In the genomic region with DNA sequence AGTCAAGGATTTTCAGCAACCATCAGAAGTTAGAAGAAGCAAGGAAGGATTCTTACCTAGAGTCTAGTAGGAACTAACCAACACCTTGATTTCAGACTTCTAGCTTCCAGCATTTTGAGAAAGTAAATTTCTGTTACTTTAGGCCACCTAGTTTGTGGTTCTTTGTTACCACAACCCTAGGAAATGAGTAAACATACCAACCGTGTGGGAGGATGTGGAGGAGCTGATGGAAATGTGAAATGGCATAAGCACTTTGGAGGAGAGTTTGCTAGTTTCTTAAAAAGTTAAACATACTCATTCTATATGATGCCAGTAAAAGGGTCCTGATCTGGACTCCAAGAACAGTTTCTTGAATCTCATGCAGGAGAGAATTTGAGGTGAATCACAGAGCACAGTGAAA, we compare ENCODE assay signal across 29 cellular contexts.
DNase-seq lines count a peak whose midpoint lies in the region; ATAC-seq, FAIRE-seq and TF ChIP-seq lines count a peak whose summit lies in the region.
"Had no signal": no experiment of that assay in that cellular context is flagged by ENCODE, and none has a peak within 500 bp of the region (broad histone marks: within the 10 kb centered on the region; RNA-seq: fewer than 3 reads in every experiment).

No MANE protein-coding gene starts in this region.

- H3K79me2 ChIP-seq in astrocyte (ENCODE audit: insufficient read depth, low read length): no peaks in the 10 kb centered on the region

- H3K4me3 ChIP-seq in Jurkat, Clone E6-1 (ENCODE audit: low read length): no peak overlapping the region
- no peak overlapping the region for H3K4me3 ChIP-seq in astrocyte (ENCODE audit: insufficient read depth, low read depth, low read length)
- H3K4me3 ChIP-seq in left ventricle myocardium inferior: no peak overlapping the region
- H3K4me3 ChIP-seq in CD8-positive, alpha-beta T cell (ENCODE audit: low read depth, low read length): no peak overlapping the region
- H3K4me3 ChIP-seq: A549; BLaER1 treated with 17β-estradiol and CSF1 and Interleukin-3, amounts not matched to agents 10 nM and 100 nM; K562 had no signal

- H3K36me3 Mint-ChIP-seq in astrocyte (ENCODE audit: low read depth, unreplicated experiment) (no peaks in the 10 kb centered on the region), osteocyte (ENCODE audit: unreplicated experiment) (no peaks in the 10 kb centered on the region)
- no peaks in the 10 kb centered on the region for H3K36me3 Mint-ChIP-seq in CD8-positive, alpha-beta T cell

- H3K9me3 ChIP-seq in astrocyte (ENCODE audit: insufficient read depth, low read depth, low read length) (no peaks in the 10 kb centered on the region), left ventricle myocardium inferior (replicated peaks) (peaks cover 14% of the 10 kb centered on the region)
- H3K9me3 ChIP-seq in CD8-positive, alpha-beta T cell (ENCODE audit: low read length): no peaks in the 10 kb centered on the region
- H3K9me3 ChIP-seq: A549 had no signal

- H3K9me3 Mint-ChIP-seq in astrocyte (ENCODE audit: unreplicated experiment): no peaks in the 10 kb centered on the region
- peaks cover 5% of the 10 kb centered on the region for H3K9me3 Mint-ChIP-seq in osteocyte (ENCODE audit: unreplicated experiment)
- peaks cover 2% of the 10 kb centered on the region for H3K9me3 Mint-ChIP-seq in CD8-positive, alpha-beta T cell

- H3K27me3 Mint-ChIP-seq in astrocyte (ENCODE audit: low read depth, unreplicated experiment) (no peaks in the 10 kb centered on the region), osteocyte (ENCODE audit: unreplicated experiment) (peaks cover 3% of the 10 kb centered on the region)
- H3K27me3 Mint-ChIP-seq in CD8-positive, alpha-beta T cell (ENCODE audit: low read depth): no peaks in the 10 kb centered on the region
- H3K27me3 Mint-ChIP-seq: CD4-positive, alpha-beta T cell had no signal

- peaks cover 5% of the 10 kb centered on the region for H3K4me1 Mint-ChIP-seq in astrocyte (ENCODE audit: low read depth, unreplicated experiment)
- no peaks in the 10 kb centered on the region for H3K4me1 Mint-ChIP-seq in osteocyte (ENCODE audit: unreplicated experiment)
- no peaks in the 10 kb centered on the region for H3K4me1 Mint-ChIP-seq in CD8-positive, alpha-beta T cell (ENCODE audit: low read depth)

- no peak overlapping the region for H3K4me2 ChIP-seq in astrocyte (ENCODE audit: low read length)
- H3K4me2 ChIP-seq: A549; BLaER1 treated with 17β-estradiol and CSF1 and Interleukin-3, amounts not matched to agents 10 nM and 100 nM had no signal

- DNase-seq in Jurkat, Clone E6-1 (ENCODE audit: low read depth, low spot score): peak; percentile 25
- DNase-seq in NCI-H226 (peak; percentile 64), astrocyte (ENCODE audit: low read depth) (peak; percentile 4), iris pigment epithelial cell (ENCODE audit: low read depth) (peak; percentile 17), left ventricle myocardium inferior (no peak), osteocyte (ENCODE audit: extremely low spot score, unreplicated experiment) (no peak), Right ventricle myocardium inferior (ENCODE audit: missing footprints) (no peak)
- DNase-seq in CD8-positive, alpha-beta T cell: no peak
- DNase-seq: AML-193; CD4-positive, alpha-beta T cell; COR-L47; DMS53; NCI-H1092 treated with DMSO at 0.1 percent for 48 hours; NCI-H146; NCI-H1930; NCI-H2107; NCI-H446 treated with DMSO at 0.1 percent for 48 hours; NCI-H526; NCI-H82; SHP77 treated with DMSO at 0.1 percent for 48 hours; T-helper 1 cell had no signal

- no peak for ATAC-seq in Right ventricle myocardium inferior
- ATAC-seq in CD8-positive, alpha-beta T cell: no peak
- ATAC-seq: A549, HepG2, K562, Panc1 had no signal

- POLR2A ChIA-PET in CD8-positive, alpha-beta T cell (lab: Charles Lee): no interaction called here

- intact Hi-C loops in left ventricle myocardium inferior (cut with micrococcal nuclease): no loop called here
- intact Hi-C loops in Right ventricle myocardium inferior (cut with DNase I): no loop called here
- intact Hi-C loops in CD8-positive, alpha-beta T cell (cut with DNase I, micrococcal nuclease): no loop called here

- H3K27me3 ChIP-seq in astrocyte (ENCODE audit: insufficient read depth, low read length) (no peaks in the 10 kb centered on the region), left ventricle myocardium inferior (ENCODE audit: low read depth) (no peaks in the 10 kb centered on the region)
- no peaks in the 10 kb centered on the region for H3K27me3 ChIP-seq in CD8-positive, alpha-beta T cell (ENCODE audit: insufficient read depth, low read length)
- H3K27me3 ChIP-seq: BLaER1 treated with 17β-estradiol and CSF1 and Interleukin-3, amounts not matched to agents 10 nM and 100 nM had no signal

- H3K9ac ChIP-seq in astrocyte (ENCODE audit: low read length): no peak overlapping the region
- H3K9ac ChIP-seq: BLaER1 treated with 17β-estradiol and CSF1 and Interleukin-3, amounts not matched to agents 10 nM and 100 nM had no signal

- H3K36me3 ChIP-seq in astrocyte (ENCODE audit: insufficient read depth, low read length) (no peaks in the 10 kb centered on the region), left ventricle myocardium inferior (no peaks in the 10 kb centered on the region)
- H3K36me3 ChIP-seq in CD8-positive, alpha-beta T cell (ENCODE audit: insufficient read depth, low read length): no peaks in the 10 kb centered on the region
- H3K36me3 ChIP-seq: BLaER1 treated with 17β-estradiol and CSF1 and Interleukin-3, amounts not matched to agents 10 nM and 100 nM had no signal

- H3K27ac Mint-ChIP-seq in astrocyte (ENCODE audit: unreplicated experiment) (no peak overlapping the region), osteocyte (ENCODE audit: unreplicated experiment) (no peak overlapping the region)
- no peak overlapping the region for H3K27ac Mint-ChIP-seq in CD8-positive, alpha-beta T cell
- H3K27ac Mint-ChIP-seq: CD4-positive, alpha-beta T cell had no signal

- no peaks in the 10 kb centered on the region for H3K4me1 ChIP-seq in astrocyte (ENCODE audit: insufficient read depth, low read length)
- H3K4me1 ChIP-seq in left ventricle myocardium inferior: no peaks in the 10 kb centered on the region
- H3K4me1 ChIP-seq in CD8-positive, alpha-beta T cell (ENCODE audit: insufficient read depth, low read length): no peaks in the 10 kb centered on the region
- H3K4me1 ChIP-seq: A549 had no signal

- H2AFZ ChIP-seq in astrocyte (ENCODE audit: low read depth, low read length): no peak overlapping the region

- TF ChIP-seq CTCF in astrocyte (IDR thresholded peaks at IDR 0.05; ENCODE audit: insufficient read depth, low read depth, low read length) (no peak), left ventricle myocardium inferior (IDR thresholded peaks at IDR 0.05; ENCODE audit: borderline replicate concordance) (no peak), osteocyte (IDR thresholded peaks at IDR 0.05) (no peak)
- TF ChIP-seq CTCF in CD8-positive, alpha-beta T cell (IDR thresholded peaks at IDR 0.05): no peak

- FAIRE-seq in astrocyte (lab: Jason Lieb, UNC): no peak
- FAIRE-seq: A549, G401.6, H1, HepG2, K562 had no signal

- H4K20me1 ChIP-seq in astrocyte (ENCODE audit: insufficient read depth, low read length): no peaks in the 10 kb centered on the region
- H4K20me1 ChIP-seq: BLaER1 treated with 17β-estradiol and CSF1 and Interleukin-3, amounts not matched to agents 10 nM and 100 nM had no signal

- no peak overlapping the region for H3K27ac ChIP-seq in astrocyte (ENCODE audit: low read depth, low read length)
- H3K27ac ChIP-seq in left ventricle myocardium inferior (replicated peaks): no peak overlapping the region
- H3K27ac ChIP-seq in CD8-positive, alpha-beta T cell (ENCODE audit: low read depth, low read length): no peak overlapping the region
- H3K27ac ChIP-seq: A549; BLaER1 treated with 17β-estradiol and CSF1 and Interleukin-3, amounts not matched to agents 10 nM and 100 nM; RWPE1 had no signal

- CTCF ChIA-PET in CD8-positive, alpha-beta T cell (lab: Charles Lee): no interaction called here

- H3K4me3 Mint-ChIP-seq in astrocyte (ENCODE audit: unreplicated experiment) (no peak overlapping the region), osteocyte (ENCODE audit: unreplicated experiment) (no peak overlapping the region)
- no peak overlapping the region for H3K4me3 Mint-ChIP-seq in CD8-positive, alpha-beta T cell
- H3K4me3 Mint-ChIP-seq: CD4-positive, alpha-beta T cell had no signal

Comparison
In these comparisons a context has a peak if more than half of its experiments do, and no peak if none do; other contexts are left out.
1. DNase-seq: peak in Jurkat, Clone E6-1 (single experiment), NCI-H226 (single experiment), astrocyte (single experiment) and iris pigment epithelial cell (single experiment); none in left ventricle myocardium inferior (single experiment), osteocyte (single experiment), Right ventricle myocardium inferior (single experiment) and CD8-positive, alpha-beta T cell (0 of 7).